1 cellular context compared by ENCODE assay signal in the genomic region with DNA sequence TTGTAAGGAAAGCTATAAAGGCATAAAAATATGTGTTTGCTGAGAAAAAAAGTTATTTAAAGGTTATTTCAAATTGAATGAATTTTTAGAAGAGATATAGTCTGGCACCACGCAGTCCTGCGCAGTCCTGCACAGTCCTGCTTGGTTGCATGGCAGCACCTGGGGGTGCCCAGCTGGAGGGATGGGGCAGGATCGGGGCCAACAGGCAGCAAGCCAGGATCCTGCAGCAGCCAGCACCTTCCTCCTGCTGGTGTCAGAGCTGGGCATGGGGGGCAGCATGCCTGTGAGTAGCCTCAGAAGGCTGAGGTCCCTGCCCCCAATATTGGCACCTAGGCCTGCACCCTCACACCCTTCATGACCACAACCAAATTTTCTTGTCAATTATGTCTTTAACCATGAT.
TF ChIP-seq lines count a peak whose summit lies in the region.

No MANE protein-coding gene starts in this region.

TF ChIP-seq in H1, 55 proteins besides CTCF, POLR2A, EP300 and RAD21:
- TF ChIP-seq RXRA (IDR thresholded peaks at IDR 0.05; ENCODE audit: insufficient read depth, low read depth, low read length) (no peak), TAF1 (IDR thresholded peaks at IDR 0.05; ENCODE audit: low read depth, low read length) (no peak)
TF ChIP-seq in H1: peak in this region for 0.
